8 cellular contexts compared by ENCODE assay signal in genomic region chr3:45554001-45554691, GRCh38. TPM values are rescaled to one million over a fixed set of nuclear protein-coding genes. Genes with fewer than 3 reads are reported as not detected.
DNase-seq lines count a peak whose midpoint lies in the region; ATAC-seq and TF ChIP-seq lines count a peak whose summit lies in the region.

No MANE protein-coding gene starts in this region.

- peak overlapping the region; percentile 77; the same call in 2 of the 3 replicates for H2BK15ac ChIP-seq in IMR-90 (ENCODE audit: low read depth, low read length)

- no peak overlapping the region for H3K4me3 ChIP-seq in IMR-90 (ENCODE audit: insufficient read depth, low read depth, low read length)

- no peaks in the 10 kb centered on the region for H3K9me3 ChIP-seq in IMR-90 (ENCODE audit: control insufficient read depth, insufficient read depth, low read length)

- POLR2A ChIA-PET in activated naive CD8-positive, alpha-beta T cell treated with anti-CD3 and anti-CD28 coated beads, Interleukin-2, amount 10 ng/mL, durations not matched to agents 7 days and 5 days (lab: Charles Lee) = no interaction called here
- POLR2A ChIA-PET in IMR-90 (lab: Charles Lee; ENCODE audit: unreplicated experiment) = no interaction called here
- POLR2A ChIA-PET in HEK293T (lab: Yijun Ruan, JAX) = no interaction called here

- H2AK9ac ChIP-seq in IMR-90 (replicated peaks; ENCODE audit: low read depth, low read length, poor library complexity) = peak overlapping the region; percentile 35

- H3K27me3 Mint-ChIP-seq in activated naive CD8-positive, alpha-beta T cell treated with anti-CD3 and anti-CD28 coated beads, Interleukin-2, amount 10 ng/mL, durations not matched to agents 7 days and 5 days = no peaks in the 10 kb centered on the region
- H3K27me3 Mint-ChIP-seq in activated naive CD8-positive, alpha-beta T cell treated with anti-CD3 and anti-CD28 coated beads for 36 hours = no peaks in the 10 kb centered on the region
- H3K27me3 Mint-ChIP-seq in chondrocyte (ENCODE audit: low read depth) (no peaks in the 10 kb centered on the region), natural killer cell (ENCODE audit: low read depth in 2 of 2) (no peaks in the 10 kb centered on the region)

- peak overlapping the region; percentile 84 for H4K91ac ChIP-seq in IMR-90 (ENCODE audit: insufficient read depth, low read depth, low read length)

- H2AFZ ChIP-seq in IMR-90 (replicated peaks; ENCODE audit: low read length, poor library complexity) = peak overlapping the region; percentile 55

- H4K20me1 ChIP-seq in IMR-90 (ENCODE audit: insufficient read depth, low read length) = no peaks in the 10 kb centered on the region

- TF ChIP-seq CTCF in IMR-90 (conservative IDR thresholded peaks at IDR 0.05; ENCODE audit: low read depth, low read length) (no peak), chondrocyte (IDR thresholded peaks at IDR 0.05) (no peak), natural killer cell (IDR thresholded peaks at IDR 0.05) (no peak)

- no peaks in the 10 kb centered on the region for H3K9me3 Mint-ChIP-seq in activated naive CD8-positive, alpha-beta T cell treated with anti-CD3 and anti-CD28 coated beads, Interleukin-2, amount 10 ng/mL, durations not matched to agents 7 days and 5 days
- H3K9me3 Mint-ChIP-seq in activated naive CD8-positive, alpha-beta T cell treated with anti-CD3 and anti-CD28 coated beads for 36 hours = no peaks in the 10 kb centered on the region
- H3K9me3 Mint-ChIP-seq in chondrocyte (ENCODE audit: low read depth) = no peaks in the 10 kb centered on the region
- no peaks in the 10 kb centered on the region for H3K9me3 Mint-ChIP-seq in natural killer cell

- H3K79me1 ChIP-seq in IMR-90 (ENCODE audit: low read depth in 1 of 2, low read length in 2 of 2) = 0 out of 4 replicates have a peak, but pooled peaks cover 0 to 3% of the 10 kb centered on the region in 2 experiments

- H2BK120ac ChIP-seq in IMR-90 (ENCODE audit: low read depth, low read length) = peak overlapping the region; percentile 75

- no peak overlapping the region for H3K4me3 Mint-ChIP-seq in activated naive CD8-positive, alpha-beta T cell treated with anti-CD3 and anti-CD28 coated beads, Interleukin-2, amount 10 ng/mL, durations not matched to agents 7 days and 5 days
- H3K4me3 Mint-ChIP-seq in activated naive CD8-positive, alpha-beta T cell treated with anti-CD3 and anti-CD28 coated beads for 36 hours = no peak overlapping the region
- H3K4me3 Mint-ChIP-seq in chondrocyte (ENCODE audit: unreplicated experiment) (peak overlapping the region; percentile 25), natural killer cell (peak overlapping the region; percentile 42)

- peak overlapping the region; percentile 66 for H2BK5ac ChIP-seq in IMR-90 (ENCODE audit: low read depth, low read length, poor library complexity, severe bottlenecking)

- H3K4me1 Mint-ChIP-seq in activated naive CD8-positive, alpha-beta T cell treated with anti-CD3 and anti-CD28 coated beads, Interleukin-2, amount 10 ng/mL, durations not matched to agents 7 days and 5 days = peaks cover 10% of the 10 kb centered on the region
- H3K4me1 Mint-ChIP-seq in activated naive CD8-positive, alpha-beta T cell treated with anti-CD3 and anti-CD28 coated beads for 36 hours = peaks cover 10% of the 10 kb centered on the region
- H3K4me1 Mint-ChIP-seq in chondrocyte (ENCODE audit: low read depth) (peaks cover 52% of the 10 kb centered on the region), natural killer cell (peaks cover 23 to 29% of the 10 kb centered on the region in 2 donors)

- peak overlapping the region; percentile 33 for H3K4ac ChIP-seq in IMR-90 (ENCODE audit: low read depth, low read length)

- no peaks in the 10 kb centered on the region for H3K27me3 ChIP-seq in IMR-90 (ENCODE audit: control insufficient read depth, insufficient read depth, low read length)

- WGBS in IMR-90 (ENCODE audit: extremely low coverage in 2 of 2, insufficient read length in 1 of 2), 2 experiments = no CpG with 5 or more reads among the region's 4 CpGs

- H3K36me3 ChIP-seq in IMR-90 (ENCODE audit: control insufficient read depth, insufficient read depth, low read length) = no peaks in the 10 kb centered on the region

- H3K27ac Mint-ChIP-seq in activated naive CD8-positive, alpha-beta T cell treated with anti-CD3 and anti-CD28 coated beads, Interleukin-2, amount 10 ng/mL, durations not matched to agents 7 days and 5 days = no peak overlapping the region
- H3K27ac Mint-ChIP-seq in activated naive CD8-positive, alpha-beta T cell treated with anti-CD3 and anti-CD28 coated beads for 36 hours = no peak overlapping the region
- H3K27ac Mint-ChIP-seq in chondrocyte (ENCODE audit: unreplicated experiment) (peak overlapping the region; percentile 87), natural killer cell (peak overlapping the region; percentile 71 to 81)

- H2AK5ac ChIP-seq in IMR-90 (ENCODE audit: low read depth, low read length) = peak overlapping the region; percentile 50

- peaks cover 2% of the 10 kb centered on the region for H3K36me3 Mint-ChIP-seq in activated naive CD8-positive, alpha-beta T cell treated with anti-CD3 and anti-CD28 coated beads, Interleukin-2, amount 10 ng/mL, durations not matched to agents 7 days and 5 days
- no peaks in the 10 kb centered on the region for H3K36me3 Mint-ChIP-seq in activated naive CD8-positive, alpha-beta T cell treated with anti-CD3 and anti-CD28 coated beads for 36 hours
- H3K36me3 Mint-ChIP-seq in chondrocyte (ENCODE audit: low read depth) (no peaks in the 10 kb centered on the region), natural killer cell (no peaks in the 10 kb centered on the region)

- in situ Hi-C loops in IMR-90 (cut with MboI; ENCODE audit: low sequenced_read_pairs) = no loop called here

- no peak overlapping the region for H3K56ac ChIP-seq in IMR-90 (ENCODE audit: extremely low read depth, insufficient read depth, low read length)

- H3K18ac ChIP-seq in IMR-90 (ENCODE audit: low read depth, low read length) = peak overlapping the region; percentile 20; the same call in 1 of the 2 replicates

- no TSS peak for BruUV-seq in IMR-90 (replicated peaks; lab: Mats Ljungman, UMichigan)

- H3K27ac ChIP-seq in IMR-90 (ENCODE audit: insufficient read depth, low read length) = peak overlapping the region; percentile 35

- H3K9me1 ChIP-seq in IMR-90 (ENCODE audit: insufficient read depth, low read length) = peaks cover 32% of the 10 kb centered on the region

- H4K8ac ChIP-seq in IMR-90 (ENCODE audit: low read depth in 2 of 2, low read length in 2 of 2) = peak overlapping the region; percentile 52 to 71

- TF ChIP-seq RAD21 in IMR-90 (IDR thresholded peaks at IDR 0.05; ENCODE audit: low read length) = no peak

- H4K5ac ChIP-seq in IMR-90 (ENCODE audit: low read depth, low read length) = no peak overlapping the region; the same call in 1 of the 2 replicates

- H3K23ac ChIP-seq in IMR-90 (ENCODE audit: low read depth, low read length) = peak overlapping the region; percentile 51

- CTCF ChIA-PET in IMR-90 (lab: Yijun Ruan, JAX) (interaction anchor here (1.4 kb wide), 1 partner anchor 106 kb away, joined by 4 read pairs; no protein-coding TSS in a partner anchor), HEK293T (lab: Yijun Ruan, JAX) (interaction anchor here (1.1 kb wide), 1 partner anchor 8 kb away, joined by 4 read pairs; no protein-coding TSS in a partner anchor)

- H3K4me2 ChIP-seq in IMR-90 (ENCODE audit: low read depth, low read length) = no peak overlapping the region

- H3K4me1 ChIP-seq in IMR-90 (ENCODE audit: control insufficient read depth, insufficient read depth, low read length) = peaks cover 40% of the 10 kb centered on the region

- ATAC-seq in activated naive CD8-positive, alpha-beta T cell treated with anti-CD3 and anti-CD28 coated beads, Interleukin-2, amount 10 ng/mL, durations not matched to agents 7 days and 5 days (ENCODE audit: low read depth) = peak; percentile 50
- ATAC-seq in IMR-90 (ENCODE audit: low read depth) (peak; percentile 10), natural killer cell (peak; percentile 72 to 80 (median 80))

- dilution Hi-C loops in IMR-90 (cut with HindIII; ENCODE audit: low sequenced_read_pairs, unreplicated experiment) = no loop called here

- no peak for DNase-seq in activated naive CD8-positive, alpha-beta T cell treated with anti-CD3 and anti-CD28 coated beads, Interleukin-2, amount 10 ng/mL, durations not matched to agents 7 days and 5 days
- no peak for DNase-seq in activated naive CD8-positive, alpha-beta T cell treated with anti-CD3 and anti-CD28 coated beads for 36 hours
- DNase-seq in IMR-90 (peak; percentile 88), chondrocyte (ENCODE audit: low spot score) (peak; percentile 36), natural killer cell (no peak), ecto neural progenitor cell (ENCODE audit: low spot score) (no peak), HEK293T (ENCODE audit: extremely low spot score) (no peak), NCI-H2107 treated with DMSO at 0.1 percent for 48 hours (lab: John Stamatoyannopoulos, UW; ENCODE audit: unreplicated experiment) (no peak)

- TF ChIP-seq POLR2A in IMR-90 (IDR thresholded peaks at IDR 0.05; ENCODE audit: low read depth, low read length) = no peak

- H3K14ac ChIP-seq in IMR-90 (replicated peaks; ENCODE audit: low read depth, low read length) = peak overlapping the region; percentile 67

- no peak overlapping the region; the same call in 1 of the 2 replicates for H3K9ac ChIP-seq in IMR-90 (ENCODE audit: low read depth, low read length)

- intact Hi-C loops in IMR-90 (cut with micrococcal nuclease) (no loop called here), natural killer cell (cut with micrococcal nuclease) (no loop called here)

- peak overlapping the region; percentile 79 for H2BK20ac ChIP-seq in IMR-90 (ENCODE audit: low read depth, low read length)

TF ChIP-seq in IMR-90, 13 proteins besides CTCF, POLR2A, EP300 and RAD21 (continues in another document):
- TF ChIP-seq BHLHE40 (IDR thresholded peaks at IDR 0.05; ENCODE audit: low read depth, low read length) = peak; percentile 95
- TF ChIP-seq SMC3 (IDR thresholded peaks at IDR 0.05; ENCODE audit: low read depth, low read length) = no peak
- TF ChIP-seq MXI1 (IDR thresholded peaks at IDR 0.05; ENCODE audit: borderline replicate concordance, low read depth, low read length) = peak; percentile 70; the same call in 1 of the 2 replicates

TF ChIP-seq in HEK293T, 16 proteins besides CTCF, POLR2A, EP300 and RAD21 (continues in another document):
- no peak for TF ChIP-seq SUZ12 (IDR thresholded peaks at IDR 0.05)
- no peak for TF ChIP-seq FOXA1 (IDR thresholded peaks at IDR 0.05)
- no peak for TF ChIP-seq NFRKB (IDR thresholded peaks at IDR 0.05)
- TF ChIP-seq ELF4 (IDR thresholded peaks at IDR 0.05) = no peak
- TF ChIP-seq FOXM1 (IDR thresholded peaks at IDR 0.05; ENCODE audit: borderline replicate concordance) = no peak

RNA-seq across cellular contexts. Expression of gene LIMD1, which starts 40.4 kb away (rescaled TPM):
- total RNA-seq in activated naive CD8-positive, alpha-beta T cell treated with anti-CD3 and anti-CD28 coated beads, Interleukin-2, amount 10 ng/mL, durations not matched to agents 7 days and 5 days = 10 to 100 TPM; 47.3 to 47.5 TPM
- total RNA-seq in activated naive CD8-positive, alpha-beta T cell treated with anti-CD3 and anti-CD28 coated beads for 36 hours = 10 to 100 TPM; 23.8 to 26.5 TPM
- total RNA-seq in IMR-90 (2012; rRNA removed) = 21.5 and 22.5 TPM in 2 replicates
- polyA plus RNA-seq in IMR-90 (2012; rRNA removed) = 20.5 and 20.9 TPM in 2 replicates
- 12.3 and 13.9 TPM in 2 replicates for polyA plus RNA-seq in IMR-90 (2012; cell fraction: cytosol; rRNA removed)
- polyA plus RNA-seq in IMR-90 (2012; cell fraction: nucleus; rRNA removed; ENCODE audit: low replicate concordance) = 52.7 and 53.0 TPM in 2 replicates
- 20.0 to 32.0 TPM (median 29.6 TPM) in 3 replicates for total RNA-seq in chondrocyte
- total RNA-seq in natural killer cell = 10 to 100 TPM; 41.7 to 52.2 (median 48.6) TPM

Comparison
In these comparisons a context has a peak if more than half of its experiments do, and no peak if none do; other contexts are left out.
1. ATAC-seq: peak in every context shown above with its lines; median percentile 80 in natural killer cell; 50 in activated naive CD8-positive, alpha-beta T cell treated with anti-CD3 and anti-CD28 coated beads, Interleukin-2, amount 10 ng/mL, durations not matched to agents 7 days and 5 days; 10 in IMR-90.
2. DNase-seq: peak in IMR-90 (single experiment) and chondrocyte (single experiment); none in activated naive CD8-positive, alpha-beta T cell treated with anti-CD3 and anti-CD28 coated beads, Interleukin-2, amount 10 ng/mL, durations not matched to agents 7 days and 5 days (single experiment), activated naive CD8-positive, alpha-beta T cell treated with anti-CD3 and anti-CD28 coated beads for 36 hours (single experiment), natural killer cell (single experiment), ecto neural progenitor cell (single experiment), HEK293T (single experiment) and NCI-H2107 treated with DMSO at 0.1 percent for 48 hours (single experiment).
3. H3K27ac Mint-ChIP-seq: peak in chondrocyte (single experiment) and natural killer cell (2 of 2); none in activated naive CD8-positive, alpha-beta T cell treated with anti-CD3 and anti-CD28 coated beads, Interleukin-2, amount 10 ng/mL, durations not matched to agents 7 days and 5 days (single experiment) and activated naive CD8-positive, alpha-beta T cell treated with anti-CD3 and anti-CD28 coated beads for 36 hours (single experiment).
4. H3K4me3 Mint-ChIP-seq: peak in chondrocyte (single experiment) and natural killer cell (single experiment); none in activated naive CD8-positive, alpha-beta T cell treated with anti-CD3 and anti-CD28 coated beads, Interleukin-2, amount 10 ng/mL, durations not matched to agents 7 days and 5 days (single experiment) and activated naive CD8-positive, alpha-beta T cell treated with anti-CD3 and anti-CD28 coated beads for 36 hours (single experiment).